Comparison of ENCODE assay signal across 8 cellular contexts in the genomic region with DNA sequence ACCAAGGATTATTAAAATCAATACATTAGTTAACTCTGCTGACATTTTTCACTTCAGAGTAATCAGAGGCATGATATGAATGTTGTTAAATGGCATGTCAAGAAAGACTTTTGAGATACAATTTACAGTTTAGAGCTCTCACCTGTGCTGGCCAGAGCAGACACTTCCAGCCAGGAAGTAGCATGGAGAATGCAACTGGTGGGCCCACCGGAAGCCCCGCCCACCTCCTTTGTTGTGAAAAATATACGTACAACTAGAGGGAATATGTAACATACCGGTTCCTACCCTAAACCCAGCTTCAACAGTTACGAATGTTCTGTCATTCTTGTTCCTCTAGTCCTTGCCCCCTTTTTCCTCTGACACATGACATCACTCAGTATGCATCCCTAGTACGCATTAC.
DNase-seq lines count a peak whose midpoint lies in the region; ATAC-seq and TF ChIP-seq lines count a peak whose summit lies in the region.

No MANE protein-coding gene starts in this region.

- H3K4me1 Mint-ChIP-seq in activated naive CD8-positive, alpha-beta T cell treated with anti-CD3 and anti-CD28 coated beads, Interleukin-2, amount 10 ng/mL, durations not matched to agents 7 days and 5 days = peaks cover 28% of the 10 kb centered on the region

- H3K27me3 Mint-ChIP-seq in activated naive CD8-positive, alpha-beta T cell treated with anti-CD3 and anti-CD28 coated beads, Interleukin-2, amount 10 ng/mL, durations not matched to agents 7 days and 5 days = no peaks in the 10 kb centered on the region

- no peak for TF ChIP-seq POLR2A in upper lobe of left lung (IDR thresholded peaks at IDR 0.05)
- no peak for TF ChIP-seq POLR2A in body of pancreas (IDR thresholded peaks at IDR 0.05)

- H3K36me3 ChIP-seq in upper lobe of left lung (peaks cover 0 to 33% (median 9%) of the 10 kb centered on the region in 4 donors), body of pancreas (replicated peaks in 1 of 2; ENCODE audit: insufficient read depth in 1 of 2, low read depth in 2 of 2) (peaks cover 0 to 9% of the 10 kb centered on the region in 2 donors)

- peak overlapping the region; percentile 77 for H3K4me3 Mint-ChIP-seq in activated naive CD8-positive, alpha-beta T cell treated with anti-CD3 and anti-CD28 coated beads, Interleukin-2, amount 10 ng/mL, durations not matched to agents 7 days and 5 days

- no peaks in the 10 kb centered on the region for H3K9me3 ChIP-seq in upper lobe of left lung
- no peaks in the 10 kb centered on the region for H3K9me3 ChIP-seq in body of pancreas

- H3K27me3 ChIP-seq in upper lobe of left lung (no peaks in the 10 kb centered on the region), body of pancreas (no peaks in the 10 kb centered on the region)

- intact Hi-C loops in body of pancreas (cut with DNase I) = no loop called here

- H3K9me3 Mint-ChIP-seq in activated naive CD8-positive, alpha-beta T cell treated with anti-CD3 and anti-CD28 coated beads, Interleukin-2, amount 10 ng/mL, durations not matched to agents 7 days and 5 days = peaks cover 6% of the 10 kb centered on the region

- WGBS in upper lobe of left lung, 2 donors = 65 to 76% methylated on average over 6 of the region's 6 CpGs
- 85 to 89% methylated on average over 6 of the region's 6 CpGs for WGBS in body of pancreas, 2 donors

- TF ChIP-seq EP300 in upper lobe of left lung (IDR thresholded peaks at IDR 0.05) = no peak

- ATAC-seq in activated naive CD8-positive, alpha-beta T cell treated with anti-CD3 and anti-CD28 coated beads, Interleukin-2, amount 10 ng/mL, durations not matched to agents 7 days and 5 days (ENCODE audit: low read depth) = no peak
- ATAC-seq in upper lobe of left lung (ENCODE audit: low FRiP score in 2 of 2) (no peak), body of pancreas (no peak)

- peak overlapping the region; percentile 51 to 82 (median 68) for H3K27ac ChIP-seq in upper lobe of left lung
- peak overlapping the region in 2 of 4 donors; percentile 0 to 59 for H3K27ac ChIP-seq in body of pancreas

- peak overlapping the region; percentile 87 for H3K27ac Mint-ChIP-seq in activated naive CD8-positive, alpha-beta T cell treated with anti-CD3 and anti-CD28 coated beads, Interleukin-2, amount 10 ng/mL, durations not matched to agents 7 days and 5 days

- no peak for TF ChIP-seq CTCF in upper lobe of left lung (IDR thresholded peaks at IDR 0.05)
- no peak for TF ChIP-seq CTCF in body of pancreas (IDR thresholded peaks at IDR 0.05)

- peaks cover 58% of the 10 kb centered on the region for H3K36me3 Mint-ChIP-seq in activated naive CD8-positive, alpha-beta T cell treated with anti-CD3 and anti-CD28 coated beads, Interleukin-2, amount 10 ng/mL, durations not matched to agents 7 days and 5 days

- H3K4me1 ChIP-seq in upper lobe of left lung = peaks cover 22 to 40% (median 34%) of the 10 kb centered on the region in 4 donors
- H3K4me1 ChIP-seq in body of pancreas = no peaks in the 10 kb centered on the region

- no peak overlapping the region for H3K4me3 ChIP-seq in upper lobe of left lung
- no peak overlapping the region for H3K4me3 ChIP-seq in body of pancreas

- POLR2A ChIA-PET in activated naive CD8-positive, alpha-beta T cell treated with anti-CD3 and anti-CD28 coated beads, Interleukin-2, amount 10 ng/mL, durations not matched to agents 7 days and 5 days (lab: Charles Lee) = interaction anchor here (0.7 to 2.4 kb wide), 5 partner anchors 12 to 873 kb away, joined by 3 to 16 read pairs (median 4); a partner anchor contains a TSS

- DNase-seq in activated gamma-delta T cell treated with Interleukin-2 at 50 U/mL for 16 hours (peak; percentile 34), activated gamma-delta T cell (lab: John Stamatoyannopoulos, UW) (no peak), lung microvascular endothelial cell (ENCODE audit: low read depth in 2 of 2) (peak; percentile 56 to 77), upper lobe of left lung (no peak), body of pancreas (no peak), NCI-H1048 (lab: John Stamatoyannopoulos, UW) (no peak), iPS-NIHi11 (ENCODE audit: low spot score) (no peak)
- DNase-seq in activated naive CD8-positive, alpha-beta T cell treated with anti-CD3 and anti-CD28 coated beads, Interleukin-2, amount 10 ng/mL, durations not matched to agents 7 days and 5 days = no peak

Comparison
In these comparisons a context has a peak if more than half of its experiments do, and no peak if none do; other contexts are left out.
1. DNase-seq: peak in activated gamma-delta T cell treated with Interleukin-2 at 50 U/mL for 16 hours (single experiment) and lung microvascular endothelial cell (2 of 2); none in activated gamma-delta T cell (single experiment), activated naive CD8-positive, alpha-beta T cell treated with anti-CD3 and anti-CD28 coated beads, Interleukin-2, amount 10 ng/mL, durations not matched to agents 7 days and 5 days (single experiment), upper lobe of left lung (0 of 2), body of pancreas (0 of 4), NCI-H1048 (single experiment) and iPS-NIHi11 (single experiment).